In the genomic region with DNA sequence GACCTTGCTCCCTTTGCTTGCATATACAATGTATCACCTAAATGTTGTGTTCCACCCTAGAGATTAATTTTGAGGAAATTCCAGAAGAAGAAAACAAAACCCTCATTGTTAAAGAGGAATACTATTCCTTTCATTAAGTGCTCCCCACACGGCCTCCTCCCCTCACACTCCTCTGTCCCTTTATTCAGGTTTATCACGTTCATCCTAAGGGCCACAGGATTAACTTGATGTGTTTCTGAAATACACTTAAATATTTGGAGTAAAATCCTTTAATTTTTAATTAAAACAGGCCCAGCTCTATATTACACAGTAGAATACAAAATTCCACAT, we compare ENCODE assay signal across 25 cellular contexts.
"Had no signal": no experiment of that assay in that cellular context is flagged by ENCODE, and none has a peak within 500 bp of the region (broad histone marks: within the 10 kb centered on the region; RNA-seq: fewer than 3 reads in every experiment).

No MANE protein-coding gene starts in this region.

- H3K36me3 ChIP-seq: neutrophil, right lobe of liver, suprapubic skin, thyroid gland, vagina had no signal

- H3K9me3 ChIP-seq: esophagus squamous epithelium, neutrophil, right lobe of liver, suprapubic skin, thyroid gland, vagina had no signal

- H3K27me3 ChIP-seq: esophagus squamous epithelium, neutrophil, right lobe of liver, suprapubic skin, thyroid gland, vagina had no signal

- ATAC-seq: natural killer cell; right lobe of liver; stimulated activated naive CD8-positive, alpha-beta T cell treated with anti-CD3 and anti-CD28 coated beads, Interleukin-15, amount 100 ng/mL, for 72 hours had no signal

- H3K27me3 Mint-ChIP-seq: stimulated activated naive CD8-positive, alpha-beta T cell treated with anti-CD3 and anti-CD28 coated beads, Interleukin-15, amount 100 ng/mL, for 72 hours had no signal

- H3K4me1 ChIP-seq: right lobe of liver had no signal

- H3K4me3 ChIP-seq: coronary artery, esophagus squamous epithelium, lung, right lobe of liver, suprapubic skin, thyroid gland, vagina had no signal

- DNase-seq: dermis blood vessel endothelial cell; effector memory CD4-positive, alpha-beta T cell; erythroblast; esophagus squamous epithelium; foreskin melanocyte; hypothalamus; immature natural killer cell; islet precursor cell; mesenchymal stem cell; natural killer cell; right lobe of liver; stimulated activated CD4-positive, alpha-beta T cell treated with anti-CD3 and anti-CD28 coated beads, Interleukin-15, amount 100 ng/mL, for 24 hours; stimulated activated CD4-positive, alpha-beta T cell treated with anti-CD3 and anti-CD28 coated beads, Interleukin-2, amount 100 ng/mL, for 48 hours; stimulated activated naive CD4-positive, alpha-beta T cell; stimulated activated naive CD8-positive, alpha-beta T cell treated with anti-CD3 and anti-CD28 coated beads, Interleukin-15, amount 100 ng/mL, for 72 hours; trophoblast cell had no signal

- H3K4me3 Mint-ChIP-seq: immature natural killer cell; natural killer cell; neural crest cell; stimulated activated naive CD8-positive, alpha-beta T cell treated with anti-CD3 and anti-CD28 coated beads, Interleukin-15, amount 100 ng/mL, for 72 hours had no signal

- H3K27ac Mint-ChIP-seq: natural killer cell; progenitor cell of endocrine pancreas; stimulated activated naive CD8-positive, alpha-beta T cell treated with anti-CD3 and anti-CD28 coated beads, Interleukin-15, amount 100 ng/mL, for 72 hours had no signal

- H3K27ac ChIP-seq: coronary artery, esophagus squamous epithelium, neutrophil, parathyroid adenoma, right lobe of liver, suprapubic skin, thyroid gland, vagina had no signal

- H3K9me3 Mint-ChIP-seq: immature natural killer cell; neural crest cell; stimulated activated naive CD8-positive, alpha-beta T cell treated with anti-CD3 and anti-CD28 coated beads, Interleukin-15, amount 100 ng/mL, for 72 hours had no signal

- H3K36me3 Mint-ChIP-seq: natural killer cell had no signal
